ENCODE assay signal across 8 cellular contexts in the genomic region with DNA sequence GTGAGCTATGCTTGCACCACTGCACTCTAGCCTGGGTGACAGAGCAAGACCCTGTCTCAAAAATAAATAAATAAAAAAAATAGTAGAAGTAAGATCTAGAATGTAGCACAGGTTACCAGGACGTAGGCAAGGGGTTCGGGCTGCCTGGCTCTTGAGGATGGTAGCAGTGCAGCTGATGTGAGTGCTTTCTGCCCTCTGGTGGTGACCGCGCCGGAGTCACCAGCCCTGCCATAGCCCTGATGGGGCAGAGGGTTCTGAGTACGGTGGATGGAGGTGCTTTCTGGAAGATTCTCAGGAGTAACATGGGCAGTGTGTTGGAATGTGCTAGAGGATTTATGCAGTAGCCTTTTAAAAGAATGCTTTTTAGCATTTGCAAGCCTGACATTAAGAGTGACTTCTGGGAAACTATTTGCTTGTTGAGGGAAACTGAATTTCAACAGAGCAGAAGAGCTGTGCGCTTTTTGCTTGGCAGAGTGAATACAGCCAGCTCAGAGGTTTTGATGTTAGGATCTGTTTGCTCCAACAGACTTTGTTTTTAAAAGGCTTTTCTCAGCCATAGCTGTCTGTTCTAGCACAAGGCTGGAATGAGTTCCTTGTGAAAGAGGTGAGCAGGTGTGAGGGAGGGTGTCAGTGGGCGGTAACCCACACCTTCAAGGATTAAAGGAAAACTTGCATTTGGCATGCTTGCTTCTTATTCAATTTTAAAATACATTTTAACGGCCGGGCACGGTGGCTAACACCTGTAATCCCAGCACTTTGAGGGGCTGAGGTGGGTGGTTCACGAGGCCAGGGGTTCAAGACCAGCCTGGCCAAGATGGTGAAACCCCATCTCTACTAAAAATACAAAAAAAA.
DNase-seq lines count a peak whose midpoint lies in the region; ATAC-seq, FAIRE-seq and TF ChIP-seq lines count a peak whose summit lies in the region.

No MANE protein-coding gene starts in this region.

- DNase-seq in Caki2 (ENCODE audit: low read depth), result peak; percentile 38
- peak; percentile 91 for DNase-seq in HTR-8/SVneo (ENCODE audit: insufficient read length, low spot score)
- peak; percentile 11 for DNase-seq in SKM-1 (lab: John Stamatoyannopoulos, UW; ENCODE audit: unreplicated experiment)
- DNase-seq in activated naive CD4-positive, alpha-beta T cell treated with anti-CD3 and anti-CD28 coated beads for 36 hours, result peak; percentile 80
- DNase-seq in glutamatergic neuron, result peak; percentile 71
- peak; percentile 38 for DNase-seq in progenitor cell of endocrine pancreas (ENCODE audit: low spot score, unreplicated experiment)

- in situ Hi-C loops in Caki2 (cut with HindIII; ENCODE audit: low pct_unique_long_range_greater_than_20kb, low sequenced_read_pairs), result no loop called here

- H3K27me3 Mint-ChIP-seq in activated naive CD4-positive, alpha-beta T cell treated with anti-CD3 and anti-CD28 coated beads for 36 hours (ENCODE audit: low read depth), result no peaks in the 10 kb centered on the region
- peaks cover 8% of the 10 kb centered on the region for H3K27me3 Mint-ChIP-seq in glutamatergic neuron (ENCODE audit: unreplicated experiment)
- H3K27me3 Mint-ChIP-seq in progenitor cell of endocrine pancreas, result no peaks in the 10 kb centered on the region

- intact Hi-C loops in activated naive CD4-positive, alpha-beta T cell treated with anti-CD3 and anti-CD28 coated beads for 36 hours (cut with micrococcal nuclease), result loop anchor here (1.0 kb wide), 1 partner anchor 98 kb away; no protein-coding TSS in a partner anchor

- peaks cover 41% of the 10 kb centered on the region for H3K4me1 Mint-ChIP-seq in activated naive CD4-positive, alpha-beta T cell treated with anti-CD3 and anti-CD28 coated beads for 36 hours (ENCODE audit: low read depth)
- H3K4me1 Mint-ChIP-seq in glutamatergic neuron (ENCODE audit: low read depth, unreplicated experiment), result peaks cover 14% of the 10 kb centered on the region
- peaks cover 2% of the 10 kb centered on the region for H3K4me1 Mint-ChIP-seq in progenitor cell of endocrine pancreas (ENCODE audit: low read depth)

- no peak for ATAC-seq in HG03108 (IDR thresholded peaks at IDR 0.05; ENCODE audit: unreplicated experiment)
- ATAC-seq in HG03520 (IDR thresholded peaks at IDR 0.05; ENCODE audit: unreplicated experiment), result no peak

- TF ChIP-seq CTCF in glutamatergic neuron (IDR thresholded peaks at IDR 0.05; ENCODE audit: partially characterized antibody, unreplicated experiment) (peak; percentile 44), progenitor cell of endocrine pancreas (IDR thresholded peaks at IDR 0.05; ENCODE audit: unreplicated experiment) (peak; percentile 71)

- H3K27ac Mint-ChIP-seq in activated naive CD4-positive, alpha-beta T cell treated with anti-CD3 and anti-CD28 coated beads for 36 hours, result peak overlapping the region; percentile 54
- H3K27ac Mint-ChIP-seq in glutamatergic neuron (ENCODE audit: unreplicated experiment) (no peak overlapping the region), progenitor cell of endocrine pancreas (no peak overlapping the region)

- H3K4me3 Mint-ChIP-seq in activated naive CD4-positive, alpha-beta T cell treated with anti-CD3 and anti-CD28 coated beads for 36 hours, result no peak overlapping the region
- no peak overlapping the region for H3K4me3 Mint-ChIP-seq in glutamatergic neuron (ENCODE audit: unreplicated experiment)
- H3K4me3 Mint-ChIP-seq in progenitor cell of endocrine pancreas (ENCODE audit: low read depth), result no peak overlapping the region

- H3K9me3 Mint-ChIP-seq in activated naive CD4-positive, alpha-beta T cell treated with anti-CD3 and anti-CD28 coated beads for 36 hours, result no peaks in the 10 kb centered on the region
- no peaks in the 10 kb centered on the region for H3K9me3 Mint-ChIP-seq in glutamatergic neuron (ENCODE audit: unreplicated experiment)
- no peaks in the 10 kb centered on the region for H3K9me3 Mint-ChIP-seq in progenitor cell of endocrine pancreas (ENCODE audit: low read depth)

- FAIRE-seq in HTR-8/SVneo (lab: Jason Lieb, UNC), result peak; percentile 98

- CTCF ChIA-PET in activated naive CD4-positive, alpha-beta T cell treated with anti-CD3 and anti-CD28 coated beads for 36 hours (lab: Charles Lee), result interaction anchor here (0.7 to 6.3 kb wide), 24 partner anchors 9 to 388 kb away, joined by 3 to 87 read pairs (median 4); a partner anchor contains a TSS

- H3K36me3 Mint-ChIP-seq in activated naive CD4-positive, alpha-beta T cell treated with anti-CD3 and anti-CD28 coated beads for 36 hours (ENCODE audit: low read depth), result peaks cover 66% of the 10 kb centered on the region
- H3K36me3 Mint-ChIP-seq in glutamatergic neuron (ENCODE audit: unreplicated experiment) (no peaks in the 10 kb centered on the region), progenitor cell of endocrine pancreas (ENCODE audit: insufficient read depth) (peaks cover 18% of the 10 kb centered on the region)

Comparison
In these comparisons a context has a peak if more than half of its experiments do, and no peak if none do; other contexts are left out.
1. DNase-seq: peak in every context shown above with its lines; median percentile 91 in HTR-8/SVneo; 80 in activated naive CD4-positive, alpha-beta T cell treated with anti-CD3 and anti-CD28 coated beads for 36 hours; 71 in glutamatergic neuron; 38 in Caki2; 38 in progenitor cell of endocrine pancreas; 11 in SKM-1.